In the genomic region with DNA sequence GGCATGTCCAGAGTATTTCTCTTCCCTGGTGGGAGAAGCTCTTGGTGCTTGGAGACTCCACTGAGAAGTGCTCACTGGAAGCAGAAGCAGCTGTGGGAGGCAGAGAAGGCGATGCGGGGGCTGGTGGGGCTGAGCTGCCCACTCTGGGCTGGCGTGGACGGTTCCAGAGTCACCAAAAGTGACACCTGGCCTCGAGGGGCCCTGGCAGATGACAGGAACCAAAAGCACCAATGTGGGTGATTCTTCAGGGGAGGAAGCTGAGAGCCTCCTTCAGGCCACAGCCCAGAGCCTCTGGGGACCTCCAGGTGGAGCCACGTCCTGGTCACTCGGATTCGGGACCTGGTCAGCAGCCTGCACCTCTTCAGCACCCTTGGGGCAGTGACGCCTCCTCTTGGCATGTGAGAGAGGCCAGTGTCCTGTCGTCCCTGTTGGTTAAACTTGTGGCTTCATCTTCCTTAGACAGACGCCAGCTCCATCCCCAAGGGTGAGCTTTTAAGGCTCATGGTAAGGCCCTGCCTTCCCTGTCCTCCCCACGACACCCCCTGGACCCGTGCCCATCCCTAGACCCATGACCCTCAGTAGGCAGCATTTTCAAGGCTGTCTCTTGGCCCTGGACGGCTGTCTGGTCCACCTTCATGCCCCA, we compare ENCODE assay signal across 23 cellular contexts.
"Had no signal": no experiment of that assay in that cellular context is flagged by ENCODE, and none has a peak within 500 bp of the region (broad histone marks: within the 10 kb centered on the region; RNA-seq: fewer than 3 reads in every experiment).

No MANE protein-coding gene starts in this region.

- H2AFZ ChIP-seq: hepatocyte, parathyroid adenoma had no signal

- FAIRE-seq: astrocyte, endometrium had no signal

- H3K4me1 ChIP-seq: left lung, parathyroid adenoma, tibial artery had no signal

- H3K9me3 ChIP-seq: left lung, neutrophil, tibial artery had no signal

- ATAC-seq: activated T-helper 17 cell treated with anti-CD3 and anti-CD28 coated beads, Interleukin-2, amount 50 U/mL, for 72 hours; left lung; right cardiac atrium; stimulated activated effector memory CD8-positive, alpha-beta T cell treated with anti-CD3 and anti-CD28 coated beads, Interleukin-12 subunit alpha, Interleukin-12 subunit beta, amount 100 ng/mL, for 72 hours; stimulated activated naive CD8-positive, alpha-beta T cell treated with anti-CD3 and anti-CD28 coated beads, Interleukin-15, amount 100 ng/mL, for 72 hours; WTC11 had no signal

- H3K27me3 ChIP-seq: hepatocyte, neutrophil, tibial artery had no signal

- H3K36me3 ChIP-seq: left lung, neutrophil, tibial artery had no signal

- H3K4me3 ChIP-seq: coronary artery, hepatocyte, left lung, tibial artery had no signal

- H3K27ac ChIP-seq: coronary artery, hepatocyte, left lung, neutrophil, parathyroid adenoma, tibial artery had no signal

- DNase-seq: activated CD4-positive, alpha-beta T cell treated with anti-CD3 and anti-CD28 coated beads, Interleukin-2, amount 50 U/mL, for 4 hours; activated CD8-positive, alpha-beta memory T cell treated with anti-CD3 and anti-CD28 coated beads, Interleukin-2, amount 50 U/mL, for 4 hours; activated naive CD4-positive, alpha-beta T cell; activated naive CD8-positive, alpha-beta T cell treated with anti-CD3 and anti-CD28 coated beads for 36 hours; activated T-cell treated with anti-CD3 and anti-CD28 coated beads, Interleukin-2, amount 50 U/mL, for 24 hours; cerebellar nuclear complex; foreskin melanocyte; kidney glomerular epithelial cell; right cardiac atrium; stimulated activated CD4-positive, alpha-beta T cell treated with anti-CD3 and anti-CD28 coated beads, Interleukin-12 subunit alpha, Interleukin-12 subunit beta, amount 100 ng/mL, for 4 hours; stimulated activated naive CD8-positive, alpha-beta T cell treated with anti-CD3 and anti-CD28 coated beads, Interleukin-15, amount 100 ng/mL, for 72 hours; T-helper 9 cell; tibial artery had no signal

- H3K79me2 ChIP-seq: hepatocyte, parathyroid adenoma had no signal

- H3K9ac ChIP-seq: parathyroid adenoma had no signal

- H3K4me2 ChIP-seq: hepatocyte had no signal
